Comparison of ENCODE assay signal across 14 cellular contexts in genomic region chr17:76996741-76997694, GRCh38.
DNase-seq lines count a peak whose midpoint lies in the region; ATAC-seq lines count a peak whose summit lies in the region.
"Had no signal": no experiment of that assay in that cellular context is flagged by ENCODE, and none has a peak within 500 bp of the region (broad histone marks: within the 10 kb centered on the region; RNA-seq: fewer than 3 reads in every experiment).

No MANE protein-coding gene starts in this region.

- H3K4me1 Mint-ChIP-seq in activated T-cell treated with anti-CD3 and anti-CD28 coated beads, Interleukin-2, amount 50 U/mL, for 4 hours (ENCODE audit: low read depth) = peaks cover 51% of the 10 kb centered on the region
- peaks cover 44% of the 10 kb centered on the region for H3K4me1 Mint-ChIP-seq in activated naive CD8-positive, alpha-beta T cell treated with anti-CD3 and anti-CD28 coated beads for 36 hours
- peaks cover 31% of the 10 kb centered on the region for H3K4me1 Mint-ChIP-seq in stimulated activated effector memory CD8-positive, alpha-beta T cell treated with anti-CD3 and anti-CD28 coated beads, Interleukin-12 subunit alpha, Interleukin-12 subunit beta, amount 100 ng/mL, for 72 hours

- ATAC-seq in activated T-cell treated with anti-CD3 and anti-CD28 coated beads, Interleukin-2, amount 50 U/mL, for 4 hours = peak in 1 of 2 donors; percentile 25
- ATAC-seq in stimulated activated effector memory CD8-positive, alpha-beta T cell treated with anti-CD3 and anti-CD28 coated beads, Interleukin-12 subunit alpha, Interleukin-12 subunit beta, amount 100 ng/mL, for 72 hours = no peak

- H3K27me3 ChIP-seq in NT2/D1 (ENCODE audit: insufficient read depth, insufficient read length) = no peaks in the 10 kb centered on the region

- H3K27me3 Mint-ChIP-seq in activated T-cell treated with anti-CD3 and anti-CD28 coated beads, Interleukin-2, amount 50 U/mL, for 4 hours (ENCODE audit: low read depth) = no peaks in the 10 kb centered on the region
- no peaks in the 10 kb centered on the region for H3K27me3 Mint-ChIP-seq in activated naive CD8-positive, alpha-beta T cell treated with anti-CD3 and anti-CD28 coated beads for 36 hours

- H3K4me3 Mint-ChIP-seq in activated T-cell treated with anti-CD3 and anti-CD28 coated beads, Interleukin-2, amount 50 U/mL, for 4 hours = peak overlapping the region; percentile 26
- H3K4me3 Mint-ChIP-seq in activated naive CD8-positive, alpha-beta T cell treated with anti-CD3 and anti-CD28 coated beads for 36 hours = peak overlapping the region; percentile 41
- H3K4me3 Mint-ChIP-seq in stimulated activated effector memory CD8-positive, alpha-beta T cell treated with anti-CD3 and anti-CD28 coated beads, Interleukin-12 subunit alpha, Interleukin-12 subunit beta, amount 100 ng/mL, for 72 hours = peak overlapping the region; percentile 52
- H3K4me3 Mint-ChIP-seq: HFFc6 had no signal

- no peaks in the 10 kb centered on the region for H3K9me3 ChIP-seq in NT2/D1 (ENCODE audit: insufficient read depth, low read length)
- H3K9me3 ChIP-seq: MG63, thoracic aorta had no signal

- no peak for DNase-seq in activated T-cell treated with anti-CD3 and anti-CD28 coated beads, Interleukin-2, amount 50 U/mL, for 4 hours
- DNase-seq in activated T-cell treated with anti-CD3 and anti-CD28 coated beads for 4 hours (no peak), NT2/D1 (ENCODE audit: low read depth, low spot score) (no peak), ACHN (no peak), NCI-H2029 treated with DMSO at 0.1 percent for 48 hours (lab: John Stamatoyannopoulos, UW) (no peak)
- no peak for DNase-seq in activated naive CD8-positive, alpha-beta T cell treated with anti-CD3 and anti-CD28 coated beads for 36 hours
- no peak for DNase-seq in stimulated activated effector memory CD8-positive, alpha-beta T cell treated with anti-CD3 and anti-CD28 coated beads, Interleukin-12 subunit alpha, Interleukin-12 subunit beta, amount 100 ng/mL, for 72 hours (ENCODE audit: low spot score in 2 of 2)
- no peak for DNase-seq in stimulated activated CD4-positive, alpha-beta T cell treated with anti-CD3 and anti-CD28 coated beads, Interleukin-12 subunit alpha, Interleukin-12 subunit beta, amount 100 ng/mL, for 4 hours
- DNase-seq: HFFc6, kidney glomerular epithelial cell, MG63, NCI-H2171 treated with DMSO at 0.1 percent for 48 hours, WERI-Rb-1 had no signal

- H3K9me3 Mint-ChIP-seq in activated T-cell treated with anti-CD3 and anti-CD28 coated beads, Interleukin-2, amount 50 U/mL, for 4 hours = no peaks in the 10 kb centered on the region
- no peaks in the 10 kb centered on the region for H3K9me3 Mint-ChIP-seq in activated naive CD8-positive, alpha-beta T cell treated with anti-CD3 and anti-CD28 coated beads for 36 hours
- H3K9me3 Mint-ChIP-seq in stimulated activated effector memory CD8-positive, alpha-beta T cell treated with anti-CD3 and anti-CD28 coated beads, Interleukin-12 subunit alpha, Interleukin-12 subunit beta, amount 100 ng/mL, for 72 hours = no peaks in the 10 kb centered on the region
- H3K9me3 Mint-ChIP-seq: HFFc6 had no signal

- in situ Hi-C loops in ACHN (cut with HindIII; ENCODE audit: low pct_ligation_motif_present, low pct_unique_long_range_greater_than_20kb, low sequenced_read_pairs) = no loop called here

- peak overlapping the region; percentile 93 for H3K27ac Mint-ChIP-seq in activated naive CD8-positive, alpha-beta T cell treated with anti-CD3 and anti-CD28 coated beads for 36 hours
- H3K27ac Mint-ChIP-seq in stimulated activated effector memory CD8-positive, alpha-beta T cell treated with anti-CD3 and anti-CD28 coated beads, Interleukin-12 subunit alpha, Interleukin-12 subunit beta, amount 100 ng/mL, for 72 hours = peak overlapping the region; percentile 90
- H3K27ac Mint-ChIP-seq: HFFc6 had no signal

- H3K36me3 ChIP-seq in NT2/D1 (ENCODE audit: insufficient read depth, insufficient read length, low read length) = no peaks in the 10 kb centered on the region
- H3K36me3 ChIP-seq: MG63, thoracic aorta, WERI-Rb-1 had no signal

- no peak overlapping the region for H3K4me3 ChIP-seq in NT2/D1 (ENCODE audit: insufficient read length, low read depth)
- H3K4me3 ChIP-seq: MG63, thoracic aorta had no signal

- H3K9ac ChIP-seq in NT2/D1 (ENCODE audit: insufficient read length, low read depth) = peak overlapping the region; percentile 37

- H3K4me1 ChIP-seq in NT2/D1 (ENCODE audit: insufficient read depth, insufficient read length) = peaks cover 21% of the 10 kb centered on the region

- H3K36me3 Mint-ChIP-seq in activated T-cell treated with anti-CD3 and anti-CD28 coated beads, Interleukin-2, amount 50 U/mL, for 4 hours (ENCODE audit: insufficient read depth) = no peaks in the 10 kb centered on the region
- no peaks in the 10 kb centered on the region for H3K36me3 Mint-ChIP-seq in activated naive CD8-positive, alpha-beta T cell treated with anti-CD3 and anti-CD28 coated beads for 36 hours
- no peaks in the 10 kb centered on the region for H3K36me3 Mint-ChIP-seq in stimulated activated effector memory CD8-positive, alpha-beta T cell treated with anti-CD3 and anti-CD28 coated beads, Interleukin-12 subunit alpha, Interleukin-12 subunit beta, amount 100 ng/mL, for 72 hours
